9 cellular contexts compared by ENCODE assay signal in the genomic region with DNA sequence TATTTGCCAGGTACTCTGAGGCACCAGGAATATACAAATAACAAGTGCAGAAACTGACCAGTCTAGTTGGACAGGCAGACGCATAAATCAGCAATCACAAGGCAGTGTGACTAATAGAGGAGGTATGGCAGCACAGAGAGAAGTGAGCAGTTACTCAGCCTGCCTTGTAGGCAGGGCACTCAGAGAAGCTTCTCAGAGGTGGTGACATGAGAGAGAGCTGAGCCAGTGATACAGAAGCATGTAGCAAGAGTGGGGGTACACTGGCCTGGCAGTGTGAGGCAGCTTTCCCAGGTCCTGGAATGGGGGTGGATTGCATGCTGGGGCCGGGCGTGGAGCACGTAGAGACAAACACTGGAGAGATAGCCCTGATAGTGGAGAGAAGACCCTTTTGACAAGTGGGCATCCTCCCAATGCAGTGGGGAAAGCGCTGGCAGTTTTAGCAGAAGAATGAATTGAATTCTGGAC. TPM values are rescaled to one million over a fixed set of nuclear protein-coding genes. Genes with fewer than 3 reads are reported as not detected.
DNase-seq lines count a peak whose midpoint lies in the region; ATAC-seq, FAIRE-seq and TF ChIP-seq lines count a peak whose summit lies in the region.
"Had no signal": no experiment of that assay in that cellular context is flagged by ENCODE, and none has a peak within 500 bp of the region (broad histone marks: within the 10 kb centered on the region; RNA-seq: fewer than 3 reads in every experiment).

No MANE protein-coding gene starts in this region.

- ATAC-seq in GM18858 (IDR thresholded peaks at IDR 0.05; ENCODE audit: unreplicated experiment) = no peak

- H3K27ac ChIP-seq in vagina = peak overlapping the region; percentile 96
- no peak overlapping the region for H3K27ac ChIP-seq in WERI-Rb-1

- WGBS in lower leg skin, 2 donors = 51 to 62% methylated on average over 5 of the region's 5 CpGs

- H3K27me3 ChIP-seq in bronchial epithelial cell (ENCODE audit: control insufficient read depth, insufficient read depth, low read length) = no peaks in the 10 kb centered on the region
- H3K27me3 ChIP-seq in vagina = no peaks in the 10 kb centered on the region
- no peaks in the 10 kb centered on the region for H3K27me3 ChIP-seq in WERI-Rb-1 (ENCODE audit: insufficient read depth, low read depth, severe bottlenecking)

- peak; percentile 96 for FAIRE-seq in bronchial epithelial cell (lab: Jason Lieb, UNC)
- FAIRE-seq: A204.1 had no signal

- H3K4me3 ChIP-seq in bronchial epithelial cell (ENCODE audit: low read depth, low read length) (peak overlapping the region; percentile 1), lower leg skin (ENCODE audit: low read depth, poor library complexity, severe bottlenecking) (no peak overlapping the region), vagina (no peak overlapping the region), WERI-Rb-1 (ENCODE audit: low read depth, low read length) (no peak overlapping the region)

- H3K9me3 ChIP-seq in vagina = no peaks in the 10 kb centered on the region
- H3K9me3 ChIP-seq in WERI-Rb-1 (ENCODE audit: severe bottlenecking) = no peaks in the 10 kb centered on the region

- H3K36me3 ChIP-seq in bronchial epithelial cell (ENCODE audit: control insufficient read depth, insufficient read depth, low read length) (peaks cover 10% of the 10 kb centered on the region), vagina (peaks cover 0 to 16% of the 10 kb centered on the region in 2 donors), WERI-Rb-1 (peaks cover 23% of the 10 kb centered on the region)

- intact Hi-C loops in lower leg skin (cut with DNase I; ENCODE audit: low total_unique reads) (no loop called here), vagina (cut with DNase I) (no loop called here)

- DNase-seq in NCI-H2196 (lab: John Stamatoyannopoulos, UW; ENCODE audit: unreplicated experiment) = peak; percentile 35
- DNase-seq in NCI-H2196 treated with DMSO at 0.1 percent for 48 hours (lab: John Stamatoyannopoulos, UW; ENCODE audit: unreplicated experiment) = no peak
- peak; percentile 99 for DNase-seq in bronchial epithelial cell (ENCODE audit: low read depth)
- peak; percentile 79 to 90 for DNase-seq in lower leg skin (ENCODE audit: low spot score in 2 of 2)
- DNase-seq in vagina (ENCODE audit: extremely low spot score in 2 of 2) = no peak
- no peak for DNase-seq in T-helper 1 cell
- no peak for DNase-seq in WERI-Rb-1

- TF ChIP-seq CTCF in bronchial epithelial cell (IDR thresholded peaks at IDR 0.05; ENCODE audit: insufficient read depth, low read length, severe bottlenecking) = no peak
- no peak for TF ChIP-seq CTCF in lower leg skin (IDR thresholded peaks at IDR 0.05)
- no peak for TF ChIP-seq CTCF in vagina (IDR thresholded peaks at IDR 0.05)
- TF ChIP-seq CTCF in WERI-Rb-1 (IDR thresholded peaks at IDR 0.05; ENCODE audit: low read depth, low read length) = no peak

- TF ChIP-seq POLR2A in lower leg skin (IDR thresholded peaks at IDR 0.05) (no peak), vagina (IDR thresholded peaks at IDR 0.05) (no peak)

- H3K4me1 ChIP-seq in vagina = peaks cover 81% of the 10 kb centered on the region

RNA-seq across cellular contexts. Expression of a gene that starts 7.8 kb away (rescaled TPM):
- 118 and 190 TPM in 2 replicates for total RNA-seq in bronchial epithelial cell
- total RNA-seq in lower leg skin = 100 to 1,000 TPM in 1 of 4 donors, 10 to 100 TPM in 3; 63.0 to 110 (median 72.1) TPM
- 80.5 TPM for total RNA-seq in vagina

RNA-seq across cellular contexts. Expression of a gene that starts 39.7 kb away (rescaled TPM):
- under 0.01 TPM in 1 of 2 replicates, not detected in the other for total RNA-seq in bronchial epithelial cell
- not detected for total RNA-seq in lower leg skin
- not detected for total RNA-seq in vagina

RNA-seq across cellular contexts. Expression of a gene that starts 45.7 kb away (rescaled TPM):
- 257 and 258 TPM in 2 replicates for total RNA-seq in bronchial epithelial cell
- total RNA-seq in lower leg skin = 100 to 1,000 TPM; 310 to 627 (median 401) TPM
- total RNA-seq in vagina = 729 TPM

Comparison
In these comparisons a context has a peak if more than half of its experiments do, and no peak if none do; other contexts are left out.
1. DNase-seq: peak in NCI-H2196 (single experiment), bronchial epithelial cell (single experiment) and lower leg skin (2 of 2); none in NCI-H2196 treated with DMSO at 0.1 percent for 48 hours (single experiment), vagina (0 of 2), T-helper 1 cell (0 of 5) and WERI-Rb-1 (single experiment).